In the genomic region with DNA sequence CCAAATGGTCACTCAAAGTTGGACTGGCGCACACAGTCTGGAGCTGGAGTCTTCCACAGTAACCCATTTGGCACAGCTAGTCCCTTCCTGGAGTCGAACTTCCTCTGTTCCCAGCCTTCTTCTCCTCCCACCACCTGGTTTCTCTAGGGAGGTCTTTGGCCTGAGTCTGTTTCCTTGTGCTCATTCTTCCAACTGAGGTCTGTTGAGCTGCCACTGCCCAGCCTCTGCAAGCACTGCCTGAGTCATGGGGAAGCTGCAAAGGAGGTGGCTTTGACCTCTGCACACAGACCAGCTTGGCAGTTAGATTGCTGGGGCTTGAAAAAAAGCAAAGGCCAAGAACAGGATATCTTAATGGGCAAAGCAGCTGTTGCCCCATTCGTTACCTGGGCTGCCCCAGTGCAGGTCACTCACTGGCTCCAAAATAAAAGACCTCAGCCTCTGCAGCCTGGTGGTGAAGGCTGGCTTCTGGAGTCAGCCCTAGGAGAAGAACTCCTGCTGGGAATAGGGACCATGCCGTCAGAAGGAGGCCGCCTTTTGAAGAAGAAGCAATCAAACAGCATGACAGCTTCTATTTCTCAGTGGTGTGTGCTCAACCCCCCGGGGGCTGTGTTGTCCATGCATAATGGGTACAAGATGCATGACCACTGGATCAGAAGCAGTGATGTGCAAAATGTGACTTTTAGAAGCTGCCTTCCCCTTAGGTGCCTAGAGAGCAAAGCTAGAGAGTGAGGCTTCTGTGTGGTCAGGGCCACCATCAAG, we compare ENCODE assay signal across 11 cellular contexts. TPM values are rescaled to one million over a fixed set of nuclear protein-coding genes. Genes with fewer than 3 reads are reported as not detected.
DNase-seq lines count a peak whose midpoint lies in the region; ATAC-seq, FAIRE-seq and TF ChIP-seq lines count a peak whose summit lies in the region.
"Had no signal": no experiment of that assay in that cellular context is flagged by ENCODE, and none has a peak within 500 bp of the region (broad histone marks: within the 10 kb centered on the region; RNA-seq: fewer than 3 reads in every experiment).

No MANE protein-coding gene starts in this region.

- no peak overlapping the region for H3K27ac Mint-ChIP-seq in astrocyte (ENCODE audit: unreplicated experiment)
- no peak overlapping the region for H3K27ac Mint-ChIP-seq in activated naive CD4-positive, alpha-beta T cell treated with anti-CD3 and anti-CD28 coated beads, Interleukin-2, amount 50 U/mL, for 72 hours

- H3K9ac ChIP-seq in astrocyte (ENCODE audit: low read length), result peak overlapping the region; percentile 29

- H3K9me3 ChIP-seq in astrocyte (ENCODE audit: insufficient read depth, low read depth, low read length) (no peaks in the 10 kb centered on the region), heart right ventricle (no peaks in the 10 kb centered on the region), psoas muscle (no peaks in the 10 kb centered on the region)
- H3K9me3 ChIP-seq: adrenal gland had no signal

- H3K27me3 Mint-ChIP-seq in astrocyte (ENCODE audit: low read depth, unreplicated experiment), result peaks cover 15% of the 10 kb centered on the region

- H3K4me1 ChIP-seq in astrocyte (ENCODE audit: insufficient read depth, low read length), result peaks cover 40% of the 10 kb centered on the region
- H3K4me1 ChIP-seq in heart right ventricle, result peaks cover 13 to 84% (median 73%) of the 10 kb centered on the region in 9 donors
- H3K4me1 ChIP-seq in psoas muscle, result peaks cover 13% of the 10 kb centered on the region

- H3K36me3 ChIP-seq in astrocyte (ENCODE audit: insufficient read depth, low read length) (no peaks in the 10 kb centered on the region), heart right ventricle (no peaks in the 10 kb centered on the region), psoas muscle (ENCODE audit: insufficient read depth in 1 of 2, low read depth in 1 of 2) (no peaks in the 10 kb centered on the region)
- H3K36me3 ChIP-seq: adrenal gland had no signal

- DNase-seq in AG04449 (ENCODE audit: low read depth, low spot score) (no peak), astrocyte (ENCODE audit: low read depth) (peak; percentile 61), heart right ventricle (peak; percentile 44 to 69), psoas muscle (peak in 1 of 2 donors; percentile 76), GM19238 (ENCODE audit: insufficient read length, low spot score) (no peak), GM19240 (ENCODE audit: insufficient read length, low spot score) (no peak)
- no peak for DNase-seq in activated naive CD4-positive, alpha-beta T cell treated with anti-CD3 and anti-CD28 coated beads, Interleukin-2, amount 50 U/mL, for 72 hours (ENCODE audit: low spot score in 2 of 2)
- DNase-seq: AML-193, T1000 had no signal

- peak overlapping the region; percentile 93 for H3K4me3 Mint-ChIP-seq in astrocyte (ENCODE audit: unreplicated experiment)

- H3K27me3 ChIP-seq in astrocyte (ENCODE audit: insufficient read depth, low read length) (no peaks in the 10 kb centered on the region), heart right ventricle (peaks cover 0 to 40% (median 0%) of the 10 kb centered on the region in 7 donors), psoas muscle (ENCODE audit: insufficient read depth in 3 of 3, low read length in 2 of 3) (peaks cover 0 to 19% (median 0%) of the 10 kb centered on the region in 3 donors)

- CTCF ChIA-PET in AG04449 (lab: Yijun Ruan, JAX), result interaction anchor here (1.0 to 2.5 kb wide), 9 partner anchors 9 to 411 kb away, joined by 3 to 14 read pairs (median 7); no protein-coding TSS in a partner anchor

- peak overlapping the region; percentile 86 for H3K4me2 ChIP-seq in astrocyte (ENCODE audit: low read length)

- peaks cover 18% of the 10 kb centered on the region for H4K20me1 ChIP-seq in astrocyte (ENCODE audit: insufficient read depth, low read length)

- H3K79me2 ChIP-seq in astrocyte (ENCODE audit: insufficient read depth, low read length), result peaks cover 54% of the 10 kb centered on the region

- peak; percentile 16 to 57 (median 47) for ATAC-seq in heart right ventricle
- ATAC-seq in psoas muscle, result peak in 3 of 4 donors; percentile 30 to 57 (median 49)
- no peak for ATAC-seq in activated naive CD4-positive, alpha-beta T cell treated with anti-CD3 and anti-CD28 coated beads, Interleukin-2, amount 50 U/mL, for 72 hours
- no peak for ATAC-seq in HG03196 (IDR thresholded peaks at IDR 0.05; ENCODE audit: unreplicated experiment)

- POLR2A ChIA-PET in AG04449 (lab: Yijun Ruan, JAX), result interaction anchor here (0.6 kb wide), 1 partner anchor 239 kb away, joined by 3 read pairs; no protein-coding TSS in a partner anchor

- no peaks in the 10 kb centered on the region for H3K36me3 Mint-ChIP-seq in astrocyte (ENCODE audit: low read depth, unreplicated experiment)
- no peaks in the 10 kb centered on the region for H3K36me3 Mint-ChIP-seq in activated naive CD4-positive, alpha-beta T cell treated with anti-CD3 and anti-CD28 coated beads, Interleukin-2, amount 50 U/mL, for 72 hours

- TF ChIP-seq CTCF in AG04449 (IDR thresholded peaks at IDR 0.05; ENCODE audit: insufficient read depth, low read length, missing control alignments) (no peak), astrocyte (IDR thresholded peaks at IDR 0.05; ENCODE audit: insufficient read depth, low read depth, low read length) (no peak), heart right ventricle (IDR thresholded peaks at IDR 0.05) (no peak), psoas muscle (IDR thresholded peaks at IDR 0.05) (no peak)

- peaks cover 10% of the 10 kb centered on the region for H3K4me1 Mint-ChIP-seq in astrocyte (ENCODE audit: low read depth, unreplicated experiment)

- H3K4me3 ChIP-seq in AG04449 (ENCODE audit: low read depth, low read length) (peak overlapping the region; percentile 16; the same call in 1 of the 2 replicates), astrocyte (ENCODE audit: insufficient read depth, low read depth, low read length) (no peak overlapping the region), heart right ventricle (peak overlapping the region; percentile 9 to 96 (median 76)), psoas muscle (peak overlapping the region; percentile 70)

- no peak for FAIRE-seq in astrocyte (lab: Jason Lieb, UNC)

- H3K9me3 Mint-ChIP-seq in astrocyte (ENCODE audit: unreplicated experiment), result peaks cover 3% of the 10 kb centered on the region
- H3K9me3 Mint-ChIP-seq in activated naive CD4-positive, alpha-beta T cell treated with anti-CD3 and anti-CD28 coated beads, Interleukin-2, amount 50 U/mL, for 72 hours, result no peaks in the 10 kb centered on the region

- H2AFZ ChIP-seq in astrocyte (ENCODE audit: low read depth, low read length), result no peak overlapping the region

- WGBS in heart right ventricle, 2 donors, result 39 to 40% methylated on average over 6 of the region's 6 CpGs
- WGBS in psoas muscle, 3 donors, result 43 to 50% (median 46%) methylated on average over 6 of the region's 6 CpGs

- H3K27ac ChIP-seq in astrocyte (ENCODE audit: low read depth, low read length), result no peak overlapping the region
- peak overlapping the region; percentile 25 to 91 (median 82) for H3K27ac ChIP-seq in heart right ventricle
- H3K27ac ChIP-seq in psoas muscle, result no peak overlapping the region

- intact Hi-C loops in heart right ventricle (cut with DNase I) (loop anchor here in 9 of 10 donors (2.0 to 10.0 kb wide), 14 partner anchors 69 to 377 kb away; no protein-coding TSS in a partner anchor), psoas muscle (cut with DNase I) (no loop called here)

RNA-seq across cellular contexts. Expression of a gene that starts 3.0 kb away (rescaled TPM):
- total RNA-seq in astrocyte (10.0 and 13.8 TPM in 2 replicates), heart right ventricle (10 to 100 TPM in 8 of 10 donors, 1 to 10 TPM in 2; 7.7 to 49.4 (median 14.2) TPM), psoas muscle (1 to 10 TPM; 1.5 to 2.2 (median 1.8) TPM)
- polyA plus RNA-seq in heart right ventricle (10 to 100 TPM; 16.9 to 36.3 TPM), psoas muscle (1 to 10 TPM in 1 of 3 donors, under 1 TPM in 2; 0.66 to 3.1 (median 0.79) TPM)
- total RNA-seq in activated naive CD4-positive, alpha-beta T cell treated with anti-CD3 and anti-CD28 coated beads, Interleukin-2, amount 50 U/mL, for 72 hours, result not detected

RNA-seq across cellular contexts. Expression of a gene that starts 23.0 kb away (rescaled TPM):
- total RNA-seq in astrocyte, result 0.17 and 0.20 TPM in 2 replicates
- 1 to 10 TPM in 5 of 10 donors, under 1 TPM in 5; 0.28 to 2.6 (median 1.1) TPM for total RNA-seq in heart right ventricle
- polyA plus RNA-seq in heart right ventricle, result 1 to 10 TPM in 1 of 2 donors, under 1 TPM in 1; 0.29 to 2.1 TPM
- total RNA-seq in psoas muscle, result 1 to 10 TPM in 1 of 4 donors, under 1 TPM in 2, not detected in 1; 0.14 to 1.2 (median 0.79) TPM
- polyA plus RNA-seq in psoas muscle, result under 1 TPM; 0.12 to 0.42 (median 0.23) TPM
- not detected for total RNA-seq in activated naive CD4-positive, alpha-beta T cell treated with anti-CD3 and anti-CD28 coated beads, Interleukin-2, amount 50 U/mL, for 72 hours

Comparison
In these comparisons a context has a peak if more than half of its experiments do, and no peak if none do; other contexts are left out.
1. DNase-seq: peak in astrocyte (single experiment) and heart right ventricle (2 of 2); none in AG04449 (single experiment), GM19238 (single experiment), activated naive CD4-positive, alpha-beta T cell treated with anti-CD3 and anti-CD28 coated beads, Interleukin-2, amount 50 U/mL, for 72 hours (0 of 2) and GM19240 (single experiment).
2. H3K27ac ChIP-seq: peak in heart right ventricle (10 of 10); none in astrocyte (single experiment) and psoas muscle (single experiment).
3. ATAC-seq: peak in heart right ventricle (8 of 8) and psoas muscle (3 of 4); none in activated naive CD4-positive, alpha-beta T cell treated with anti-CD3 and anti-CD28 coated beads, Interleukin-2, amount 50 U/mL, for 72 hours (0 of 2) and HG03196 (single experiment).
4. intact Hi-C loops: an anchor here in heart right ventricle (2.0 to 10.0 kb wide); none called in psoas muscle.